Comparison of ENCODE assay signal across 8 cellular contexts in genomic region chr5:134006119-134006514, GRCh38. TPM values are rescaled to one million over a fixed set of nuclear protein-coding genes. Genes with fewer than 3 reads are reported as not detected.
DNase-seq lines count a peak whose midpoint lies in the region; ATAC-seq and TF ChIP-seq lines count a peak whose summit lies in the region.

No MANE protein-coding gene starts in this region.

- H3K9me3 Mint-ChIP-seq in endothelial cell (ENCODE audit: unreplicated experiment), result no peaks in the 10 kb centered on the region

- ATAC-seq in HG02571 (IDR thresholded peaks at IDR 0.05; ENCODE audit: unreplicated experiment), result no peak

- H3K27ac Mint-ChIP-seq in endothelial cell (ENCODE audit: unreplicated experiment), result no peak overlapping the region

- no peak overlapping the region for H2BK120ac ChIP-seq in neuronal stem cell (ENCODE audit: low read depth, low read length)

- H3K9me3 ChIP-seq in BE2C (no peaks in the 10 kb centered on the region), neuronal stem cell (replicated peaks in 1 of 2; ENCODE audit: control insufficient read depth in 2 of 2, insufficient read depth in 1 of 2, low read depth in 1 of 2, low read length in 2 of 2) (no peaks in the 10 kb centered on the region)

- H3K18ac ChIP-seq in neuronal stem cell (ENCODE audit: low read length), result peak overlapping the region; percentile 12

- no peak overlapping the region for H2BK5ac ChIP-seq in neuronal stem cell (ENCODE audit: low read length)

- H3K9ac ChIP-seq in neuronal stem cell (ENCODE audit: low read depth, low read length, poor library complexity), result peak overlapping the region; percentile 27

- H3K27ac ChIP-seq in neuronal stem cell (replicated peaks; ENCODE audit: low read length), result no peak overlapping the region

- peak overlapping the region; percentile 26 for H3K4ac ChIP-seq in neuronal stem cell (ENCODE audit: low read length)

- H3K36me3 Mint-ChIP-seq in endothelial cell (ENCODE audit: low read depth, unreplicated experiment), result peaks cover 6% of the 10 kb centered on the region

- peak overlapping the region; percentile 70 for H3K4me2 ChIP-seq in neuronal stem cell (ENCODE audit: insufficient read depth, low read length, poor library complexity, severe bottlenecking)

- H3K79me1 ChIP-seq in neuronal stem cell (ENCODE audit: low read depth, low read length), result peaks cover 6% of the 10 kb centered on the region

- H4K8ac ChIP-seq in neuronal stem cell (ENCODE audit: low read depth, low read length), result no peak overlapping the region

- no peaks in the 10 kb centered on the region for H3K27me3 ChIP-seq in BE2C
- no peaks in the 10 kb centered on the region for H3K27me3 ChIP-seq in neuronal stem cell (ENCODE audit: control insufficient read depth in 3 of 3, insufficient read depth in 3 of 3, low read depth in 1 of 3, low read length in 3 of 3)

- peak overlapping the region; percentile 91 for H3K4me3 Mint-ChIP-seq in endothelial cell (ENCODE audit: unreplicated experiment)

- H2AFZ ChIP-seq in neuronal stem cell (ENCODE audit: low read length), result peak overlapping the region; percentile 98

- no peak overlapping the region for H3K14ac ChIP-seq in neuronal stem cell (ENCODE audit: low read length)

- peak overlapping the region; percentile 23 for H2AK5ac ChIP-seq in neuronal stem cell (ENCODE audit: low read depth, low read length)

- WGBS in neuronal stem cell (ENCODE audit: extremely low coverage in 2 of 2, insufficient read length in 2 of 2, insufficient replicate concordance in 1 of 2), 2 donors, result no CpG with 5 or more reads among the region's 13 CpGs

- no peak overlapping the region for H2BK15ac ChIP-seq in neuronal stem cell (ENCODE audit: low read length)

- TF ChIP-seq CTCF in BE2C (IDR thresholded peaks at IDR 0.05; ENCODE audit: low read depth, low read length), result no peak
- TF ChIP-seq CTCF in NB4 (IDR thresholded peaks at IDR 0.05; ENCODE audit: low read depth, low read length), result no peak
- TF ChIP-seq CTCF in endothelial cell (IDR thresholded peaks at IDR 0.05; ENCODE audit: unreplicated experiment), result no peak

- H3K4me3 ChIP-seq in BE2C (ENCODE audit: low read depth, low read length) (peak overlapping the region; percentile 97), NB4 (ENCODE audit: low read depth, low read length) (peak overlapping the region; percentile 82), neuronal stem cell (ENCODE audit: low read length in 2 of 2) (peak overlapping the region; percentile 91 to 96)

- no peak for TF ChIP-seq POLR2A in NB4 (IDR thresholded peaks at IDR 0.05; ENCODE audit: extremely low read depth, insufficient read length)

- no peak overlapping the region for H4K91ac ChIP-seq in neuronal stem cell (ENCODE audit: low read depth, low read length, poor library complexity)

- DNase-seq in BE2C (no peak), NB4 (ENCODE audit: low read depth) (no peak), endothelial cell (ENCODE audit: low spot score) (no peak), neuronal stem cell (ENCODE audit: low spot score) (no peak), SW480 (ENCODE audit: low spot score) (no peak), superior temporal gyrus (ENCODE audit: extremely low spot score) (no peak), dedifferentiated amniotic fluid mesenchymal stem cell (ENCODE audit: extremely low spot score) (no peak)

- H3K36me3 ChIP-seq in BE2C, result peaks cover 20% of the 10 kb centered on the region
- H3K36me3 ChIP-seq in neuronal stem cell (replicated peaks in 1 of 2; ENCODE audit: control insufficient read depth in 2 of 2, insufficient read depth in 2 of 2, low read length in 2 of 2), result peaks cover 4 to 17% of the 10 kb centered on the region in 2 donors

- no peak overlapping the region for H2BK12ac ChIP-seq in neuronal stem cell (ENCODE audit: low read length)

- H3K4me1 Mint-ChIP-seq in endothelial cell (ENCODE audit: unreplicated experiment), result peaks cover 28% of the 10 kb centered on the region

- no peak overlapping the region for H3K23ac ChIP-seq in neuronal stem cell (ENCODE audit: low read depth, low read length, poor library complexity)

- H3K4me1 ChIP-seq in BE2C, result peaks cover 22% of the 10 kb centered on the region
- peaks cover 17 to 18% of the 10 kb centered on the region in 2 donors for H3K4me1 ChIP-seq in neuronal stem cell (ENCODE audit: control insufficient read depth in 2 of 2, insufficient read depth in 1 of 2, low read depth in 1 of 2, low read length in 2 of 2)

- H3K27me3 Mint-ChIP-seq in endothelial cell (ENCODE audit: unreplicated experiment), result peaks cover 15% of the 10 kb centered on the region

RNA-seq across cellular contexts. Expression of gene VDAC1, which starts 1.3 kb away (rescaled TPM):
- polyA plus RNA-seq in BE2C (2012; ENCODE audit: insufficient read depth, insufficient read length, low read depth), result 273 TPM
- 165 TPM for total RNA-seq in endothelial cell (ENCODE audit: unreplicated experiment)
- polyA plus RNA-seq in neuronal stem cell (2013, experiment 1 of 2), result 153 TPM
- 152 TPM for polyA plus RNA-seq in neuronal stem cell (2013, experiment 2 of 2)

RNA-seq across cellular contexts. Expression of gene C5orf15, which starts 37.7 kb away (rescaled TPM):
- polyA plus RNA-seq in BE2C (2012; ENCODE audit: insufficient read depth, insufficient read length, low read depth), result 84.6 TPM
- total RNA-seq in endothelial cell (ENCODE audit: unreplicated experiment), result 35.5 TPM
- 69.1 TPM for polyA plus RNA-seq in neuronal stem cell (2013, experiment 1 of 2)
- polyA plus RNA-seq in neuronal stem cell (2013, experiment 2 of 2), result 68.8 TPM
